In genomic region chr2:32697156-32697555, GRCh38 we compare ENCODE assay signal across 12 cellular contexts.
DNase-seq lines count a peak whose midpoint lies in the region; ATAC-seq and TF ChIP-seq lines count a peak whose summit lies in the region.
"Had no signal": no experiment of that assay in that cellular context is flagged by ENCODE, and none has a peak within 500 bp of the region (broad histone marks: within the 10 kb centered on the region; RNA-seq: fewer than 3 reads in every experiment).

No MANE protein-coding gene starts in this region.

- POLR2A ChIA-PET in SK-N-SH (lab: Yijun Ruan, JAX): no interaction called here

- peak overlapping the region; percentile 1; the same call in 1 of the 2 replicates for H3K4me2 ChIP-seq in SK-N-SH

- H3K9me2 ChIP-seq in SK-N-SH: no peaks in the 10 kb centered on the region

- H3K9me3 ChIP-seq in left ventricle myocardium inferior (replicated peaks) (no peaks in the 10 kb centered on the region), SK-N-SH (no peaks in the 10 kb centered on the region)
- H3K9me3 ChIP-seq: SJCRH30, thoracic aorta had no signal

- no peaks in the 10 kb centered on the region for H4K20me1 ChIP-seq in SK-N-SH (ENCODE audit: insufficient read depth)

- no peak overlapping the region for H3K4me3 ChIP-seq in left ventricle myocardium inferior
- H3K4me3 ChIP-seq in SK-N-SH (ENCODE audit: low read depth in 2 of 2, low read length in 1 of 2): no peak overlapping the region
- H3K4me3 ChIP-seq: SJCRH30, thoracic aorta had no signal

- H3K36me3 ChIP-seq in left ventricle myocardium inferior (peaks cover 6% of the 10 kb centered on the region), SK-N-SH (replicated peaks in 1 of 2; ENCODE audit: control insufficient read depth in 1 of 2, insufficient read depth in 2 of 2, low read length in 1 of 2) (no peaks in the 10 kb centered on the region)
- H3K36me3 ChIP-seq: SJCRH30, thoracic aorta had no signal

- in situ Hi-C loops in GM13977 (cut with MboI; ENCODE audit: low pct_unique_long_range_greater_than_20kb, low sequenced_read_pairs, unreplicated experiment): no loop called here

- ATAC-seq in left ventricle myocardium superior: peak; percentile 37
- ATAC-seq: activated naive CD4-positive, alpha-beta T cell treated with anti-CD3 and anti-CD28 coated beads, Interleukin-2, amount 50 U/mL, for 72 hours had no signal

- H3K27me3 ChIP-seq in left ventricle myocardium inferior (ENCODE audit: low read depth) (no peaks in the 10 kb centered on the region), SK-N-SH (ENCODE audit: insufficient read depth) (no peaks in the 10 kb centered on the region)
- H3K27me3 ChIP-seq: SJCRH30 had no signal

- no peak overlapping the region for H3K9ac ChIP-seq in SK-N-SH

- H3K4me1 ChIP-seq in left ventricle myocardium inferior (peaks cover 16% of the 10 kb centered on the region), SK-N-SH (ENCODE audit: control insufficient read depth in 1 of 2, insufficient read depth in 2 of 2, low read depth in 1 of 2, low read length in 1 of 2) (peaks cover 0 to 12% of the 10 kb centered on the region in 2 experiments; a peak in 1 of 4 replicates)
- H3K4me1 ChIP-seq: SJCRH30 had no signal

- DNase-seq in left ventricle myocardium superior (no peak), left ventricle myocardium inferior (no peak), SK-N-SH (no peak), fibroblast of gingiva (ENCODE audit: low read depth) (peak; percentile 70), stromal cell of bone marrow (ENCODE audit: low read depth) (peak; percentile 68), posterior vena cava (ENCODE audit: low spot score) (no peak), GM13977 (ENCODE audit: low spot score) (no peak)
- no peak for DNase-seq in activated naive CD4-positive, alpha-beta T cell treated with anti-CD3 and anti-CD28 coated beads, Interleukin-2, amount 50 U/mL, for 16 hours
- DNase-seq: MM.1S, SJCRH30 had no signal

- CTCF ChIA-PET in SK-N-SH (lab: Yijun Ruan, JAX): interaction anchor here (1.0 kb wide), 1 partner anchor 22 kb away, joined by 3 read pairs; no protein-coding TSS in a partner anchor

- no peaks in the 10 kb centered on the region for H3K79me2 ChIP-seq in SK-N-SH (ENCODE audit: insufficient read depth)

- no peak overlapping the region for H2AFZ ChIP-seq in SK-N-SH (ENCODE audit: low read depth)

- peaks cover 10% of the 10 kb centered on the region for H3F3A ChIP-seq in SK-N-SH (replicated peaks; ENCODE audit: insufficient read depth)

- intact Hi-C loops in left ventricle myocardium superior (cut with micrococcal nuclease): no loop called here
- intact Hi-C loops in left ventricle myocardium inferior (cut with micrococcal nuclease): no loop called here
- intact Hi-C loops in posterior vena cava (cut with DNase I): no loop called here

- TF ChIP-seq CTCF in left ventricle myocardium inferior (IDR thresholded peaks at IDR 0.05; ENCODE audit: borderline replicate concordance): no peak
- TF ChIP-seq CTCF in SK-N-SH (IDR thresholded peaks at IDR 0.05): no peak
- no peak for TF ChIP-seq CTCF in GM13977 (IDR thresholded peaks at IDR 0.05; ENCODE audit: extremely low read depth, insufficient read depth, missing control alignments)

- TF ChIP-seq EP300 in SK-N-SH (IDR thresholded peaks at IDR 0.05; ENCODE audit: borderline replicate concordance in 1 of 2, low read depth in 1 of 2, low read length in 1 of 2): no peak

- no peak for TF ChIP-seq RAD21 in SK-N-SH (IDR thresholded peaks at IDR 0.05; ENCODE audit: low read length)

- H3K27ac ChIP-seq in left ventricle myocardium inferior (replicated peaks) (no peak overlapping the region), SK-N-SH (ENCODE audit: low read depth in 2 of 2, low read length in 1 of 2) (peak overlapping the region in 1 of 2 experiments; percentile 22; a peak in 2 of 4 replicates)
- H3K27ac ChIP-seq: SJCRH30 had no signal

TF ChIP-seq in SK-N-SH, 30 proteins besides CTCF, POLR2A, EP300 and RAD21:
- TF ChIP-seq PBX3 (IDR thresholded peaks at IDR 0.05) (peak; percentile 38), YY1 (IDR thresholded peaks at IDR 0.05; ENCODE audit: low read depth) (no peak), NFIC (IDR thresholded peaks at IDR 0.05; ENCODE audit: borderline replicate concordance) (peak; percentile 62), MEF2A (IDR thresholded peaks at IDR 0.05; ENCODE audit: borderline replicate concordance, low read depth) (no peak), JUND (IDR thresholded peaks at IDR 0.05) (peak; percentile 54), TCF12 (IDR thresholded peaks at IDR 0.05) (peak; percentile 38), FOSL2 (IDR thresholded peaks at IDR 0.05; ENCODE audit: borderline replicate concordance, low read depth) (peak; percentile 72), RXRA (IDR thresholded peaks at IDR 0.05; ENCODE audit: borderline replicate concordance, low read depth) (no peak)

Comparison
In these comparisons a context has a peak if more than half of its experiments do, and no peak if none do; other contexts are left out.
1. DNase-seq: peak in fibroblast of gingiva (single experiment) and stromal cell of bone marrow (single experiment); none in left ventricle myocardium superior (single experiment), left ventricle myocardium inferior (single experiment), SK-N-SH (single experiment), activated naive CD4-positive, alpha-beta T cell treated with anti-CD3 and anti-CD28 coated beads, Interleukin-2, amount 50 U/mL, for 16 hours (single experiment), posterior vena cava (single experiment) and GM13977 (single experiment).